In genomic region chr1:228723287-228723686, GRCh38 we compare ENCODE assay signal across 2 cellular contexts.
TF ChIP-seq lines count a peak whose summit lies in the region.

No MANE protein-coding gene starts in this region.

TF ChIP-seq in liver, 16 proteins besides CTCF, POLR2A, EP300 and RAD21 (continued from another document):
- no peak for TF ChIP-seq FOXA1 (IDR thresholded peaks at IDR 0.05)
- TF ChIP-seq HNF4A (conservative IDR thresholded peaks at IDR 0.05) = no peak
- TF ChIP-seq FOXA2 (IDR thresholded peaks at IDR 0.05) = no peak
- no peak for TF ChIP-seq ATF3 (IDR thresholded peaks at IDR 0.05)
- TF ChIP-seq RXRA (IDR thresholded peaks at IDR 0.05) = no peak
- TF ChIP-seq ZBTB33 (IDR thresholded peaks at IDR 0.05) = no peak
- TF ChIP-seq REST (IDR thresholded peaks at IDR 0.05) = no peak
- no peak for TF ChIP-seq NR2F2 (IDR thresholded peaks at IDR 0.05)
- no peak for TF ChIP-seq GABPA (IDR thresholded peaks at IDR 0.05 in 1 of 2, conservative IDR thresholded peaks at IDR 0.05 in 1 of 2)
- TF ChIP-seq TAF1 (conservative IDR thresholded peaks at IDR 0.05) = no peak
- TF ChIP-seq SP1 (IDR thresholded peaks at IDR 0.05) = no peak
- TF ChIP-seq HNF4G (IDR thresholded peaks at IDR 0.05) = no peak
- TF ChIP-seq JUND (IDR thresholded peaks at IDR 0.05) = no peak
- no peak for TF ChIP-seq MAX (IDR thresholded peaks at IDR 0.05)

TF ChIP-seq in HepG2, 621 proteins besides CTCF, POLR2A, EP300 and RAD21 (continued from another document):
- TF ChIP-seq ZNF281 (CRISPR knock-in tag; IDR thresholded peaks at IDR 0.05; ENCODE audit: borderline replicate concordance) (no peak), HNF4G (IDR thresholded peaks at IDR 0.05; ENCODE audit: borderline replicate concordance, low read depth, low read length) (no peak), HNF4G (CRISPR knock-in tag; IDR thresholded peaks at IDR 0.05; ENCODE audit: borderline replicate concordance, low read depth) (no peak), ARID2 (CRISPR knock-in tag; IDR thresholded peaks at IDR 0.05; ENCODE audit: borderline replicate concordance) (no peak)
